In the genomic region with DNA sequence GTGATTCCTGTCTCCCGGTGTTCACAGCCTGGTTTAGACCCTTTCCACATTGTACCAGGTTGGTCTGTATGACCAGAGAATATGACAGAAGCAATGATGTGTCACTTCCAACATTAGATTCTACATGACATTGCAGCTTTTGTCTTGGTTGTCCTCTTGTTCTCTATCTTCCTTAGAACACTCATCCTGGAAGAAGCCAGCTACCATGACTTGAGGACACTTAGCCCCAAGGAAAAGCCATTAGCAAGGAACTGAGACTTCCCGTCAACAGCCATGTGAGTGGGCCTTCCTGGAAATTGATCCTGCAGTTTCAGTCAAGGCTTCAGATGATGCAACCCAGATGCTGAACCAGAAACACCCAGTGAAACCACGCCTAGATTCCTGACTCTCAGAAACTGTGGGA, we compare ENCODE assay signal across 15 cellular contexts.
DNase-seq lines count a peak whose midpoint lies in the region; ATAC-seq and TF ChIP-seq lines count a peak whose summit lies in the region.
"Had no signal": no experiment of that assay in that cellular context is flagged by ENCODE, and none has a peak within 500 bp of the region (broad histone marks: within the 10 kb centered on the region; RNA-seq: fewer than 3 reads in every experiment).

No MANE protein-coding gene starts in this region.

- H3K27ac Mint-ChIP-seq in chondrocyte (ENCODE audit: unreplicated experiment), result peak overlapping the region; percentile 94
- H3K27ac Mint-ChIP-seq in activated naive CD4-positive, alpha-beta T cell treated with anti-CD3 and anti-CD28 coated beads for 36 hours, result no peak overlapping the region
- no peak overlapping the region for H3K27ac Mint-ChIP-seq in activated naive CD8-positive, alpha-beta T cell treated with anti-CD3 and anti-CD28 coated beads, Interleukin-2, amount 50 U/mL, for 24 hours
- H3K27ac Mint-ChIP-seq: activated CD4-positive, alpha-beta memory T cell treated with anti-CD3 and anti-CD28 coated beads, Interleukin-2, amount 10 ng/mL, durations not matched to agents 7 days and 5 days; CD4-positive, CD25-positive, alpha-beta regulatory T cell; progenitor cell of endocrine pancreas had no signal

- H3K9me3 Mint-ChIP-seq in chondrocyte (ENCODE audit: low read depth), result peaks cover 4% of the 10 kb centered on the region
- H3K9me3 Mint-ChIP-seq in activated naive CD4-positive, alpha-beta T cell treated with anti-CD3 and anti-CD28 coated beads for 36 hours, result no peaks in the 10 kb centered on the region
- no peaks in the 10 kb centered on the region for H3K9me3 Mint-ChIP-seq in activated naive CD8-positive, alpha-beta T cell treated with anti-CD3 and anti-CD28 coated beads, Interleukin-2, amount 50 U/mL, for 24 hours
- H3K9me3 Mint-ChIP-seq: activated CD4-positive, alpha-beta memory T cell treated with anti-CD3 and anti-CD28 coated beads, Interleukin-2, amount 10 ng/mL, durations not matched to agents 7 days and 5 days; activated naive CD4-positive, alpha-beta T cell treated with anti-CD3 and anti-CD28 coated beads, Interleukin-2, amount 50 U/mL, for 72 hours had no signal

- TF ChIP-seq CTCF in AG09309 (IDR thresholded peaks at IDR 0.05; ENCODE audit: control insufficient read depth, insufficient read depth, low read depth, low read length, missing control alignments) (no peak), chondrocyte (IDR thresholded peaks at IDR 0.05) (no peak), left lung (IDR thresholded peaks at IDR 0.05) (no peak), BE2C (IDR thresholded peaks at IDR 0.05; ENCODE audit: low read depth, low read length) (no peak)

- H3K4me1 Mint-ChIP-seq in chondrocyte (ENCODE audit: low read depth), result peaks cover 38% of the 10 kb centered on the region
- H3K4me1 Mint-ChIP-seq in activated naive CD4-positive, alpha-beta T cell treated with anti-CD3 and anti-CD28 coated beads for 36 hours (ENCODE audit: low read depth), result no peaks in the 10 kb centered on the region
- no peaks in the 10 kb centered on the region for H3K4me1 Mint-ChIP-seq in activated naive CD8-positive, alpha-beta T cell treated with anti-CD3 and anti-CD28 coated beads, Interleukin-2, amount 50 U/mL, for 24 hours
- H3K4me1 Mint-ChIP-seq: activated CD4-positive, alpha-beta memory T cell treated with anti-CD3 and anti-CD28 coated beads, Interleukin-2, amount 10 ng/mL, durations not matched to agents 7 days and 5 days; CD4-positive, CD25-positive, alpha-beta regulatory T cell had no signal

- intact Hi-C loops in left lung (cut with DNase I), result no loop called here
- intact Hi-C loops in activated naive CD4-positive, alpha-beta T cell treated with anti-CD3 and anti-CD28 coated beads for 36 hours (cut with micrococcal nuclease), result no loop called here

- TF ChIP-seq RAD21 in Ishikawa (IDR thresholded peaks at IDR 0.05; ENCODE audit: low read depth), result no peak

- H3K4me1 ChIP-seq in left lung, result peaks cover 6 to 7% of the 10 kb centered on the region in 2 donors
- peaks cover 4% of the 10 kb centered on the region; the same call in 1 of the 2 replicates for H3K4me1 ChIP-seq in BE2C
- H3K4me1 ChIP-seq: uterus had no signal

- H3K4me3 ChIP-seq in AG09309 (ENCODE audit: control insufficient read depth, low read depth, low read length) (no peak overlapping the region), left lung (no peak overlapping the region), BE2C (ENCODE audit: low read depth, low read length) (no peak overlapping the region)
- H3K4me3 ChIP-seq: uterus had no signal

- DNase-seq in AG09309 (ENCODE audit: low read depth) (peak; percentile 66), chondrocyte (ENCODE audit: low spot score) (no peak), left lung (no peak), cerebellar cortex (ENCODE audit: low spot score) (no peak), BE2C (no peak)
- no peak for DNase-seq in activated naive CD4-positive, alpha-beta T cell treated with anti-CD3 and anti-CD28 coated beads for 36 hours
- DNase-seq in activated naive CD8-positive, alpha-beta T cell treated with anti-CD3 and anti-CD28 coated beads, Interleukin-2, amount 50 U/mL, for 24 hours, result no peak
- DNase-seq: activated CD4-positive, alpha-beta memory T cell treated with anti-CD3 and anti-CD28 coated beads, Interleukin-2, amount 10 ng/mL, durations not matched to agents 7 days and 5 days; CD4-positive, CD25-positive, alpha-beta regulatory T cell; kidney glomerular epithelial cell; NCI-H2171; uterus had no signal

- H3K9me3 ChIP-seq in left lung (no peaks in the 10 kb centered on the region), BE2C (no peaks in the 10 kb centered on the region)
- H3K9me3 ChIP-seq: uterus had no signal

- peaks cover 5% of the 10 kb centered on the region for H3K36me3 Mint-ChIP-seq in chondrocyte (ENCODE audit: low read depth)
- no peaks in the 10 kb centered on the region for H3K36me3 Mint-ChIP-seq in activated naive CD4-positive, alpha-beta T cell treated with anti-CD3 and anti-CD28 coated beads for 36 hours (ENCODE audit: low read depth)
- H3K36me3 Mint-ChIP-seq in activated naive CD8-positive, alpha-beta T cell treated with anti-CD3 and anti-CD28 coated beads, Interleukin-2, amount 50 U/mL, for 24 hours (ENCODE audit: low read depth), result no peaks in the 10 kb centered on the region
- H3K36me3 Mint-ChIP-seq: activated naive CD4-positive, alpha-beta T cell treated with anti-CD3 and anti-CD28 coated beads, Interleukin-2, amount 50 U/mL, for 72 hours; CD4-positive, CD25-positive, alpha-beta regulatory T cell had no signal

- no peak for TF ChIP-seq EP300 in Ishikawa (IDR thresholded peaks at IDR 0.05; ENCODE audit: borderline replicate concordance)

- no peaks in the 10 kb centered on the region for H3K36me3 ChIP-seq in left lung
- H3K36me3 ChIP-seq in BE2C, result no peaks in the 10 kb centered on the region
- H3K36me3 ChIP-seq: uterus had no signal

- no peaks in the 10 kb centered on the region for H3K27me3 ChIP-seq in left lung
- H3K27me3 ChIP-seq in BE2C, result no peaks in the 10 kb centered on the region
- H3K27me3 ChIP-seq: uterus had no signal

- CTCF ChIA-PET in activated naive CD4-positive, alpha-beta T cell treated with anti-CD3 and anti-CD28 coated beads for 36 hours (lab: Charles Lee), result no interaction called here

- no peaks in the 10 kb centered on the region for H3K27me3 Mint-ChIP-seq in chondrocyte (ENCODE audit: low read depth)
- H3K27me3 Mint-ChIP-seq in activated naive CD4-positive, alpha-beta T cell treated with anti-CD3 and anti-CD28 coated beads for 36 hours (ENCODE audit: low read depth), result no peaks in the 10 kb centered on the region
- peaks cover 2% of the 10 kb centered on the region for H3K27me3 Mint-ChIP-seq in activated naive CD8-positive, alpha-beta T cell treated with anti-CD3 and anti-CD28 coated beads, Interleukin-2, amount 50 U/mL, for 24 hours
- H3K27me3 Mint-ChIP-seq: progenitor cell of endocrine pancreas had no signal

- ATAC-seq in left lung, result peak; percentile 58
- no peak for ATAC-seq in activated naive CD8-positive, alpha-beta T cell treated with anti-CD3 and anti-CD28 coated beads, Interleukin-2, amount 50 U/mL, for 24 hours
- ATAC-seq: activated naive CD4-positive, alpha-beta T cell treated with anti-CD3 and anti-CD28 coated beads, Interleukin-2, amount 50 U/mL, for 72 hours had no signal

- H3K4me3 Mint-ChIP-seq in chondrocyte (ENCODE audit: unreplicated experiment), result no peak overlapping the region
- H3K4me3 Mint-ChIP-seq in activated naive CD4-positive, alpha-beta T cell treated with anti-CD3 and anti-CD28 coated beads for 36 hours, result no peak overlapping the region
- no peak overlapping the region for H3K4me3 Mint-ChIP-seq in activated naive CD8-positive, alpha-beta T cell treated with anti-CD3 and anti-CD28 coated beads, Interleukin-2, amount 50 U/mL, for 24 hours
- H3K4me3 Mint-ChIP-seq: activated CD4-positive, alpha-beta memory T cell treated with anti-CD3 and anti-CD28 coated beads, Interleukin-2, amount 10 ng/mL, durations not matched to agents 7 days and 5 days; CD4-positive, CD25-positive, alpha-beta regulatory T cell had no signal

- peak overlapping the region in 1 of 2 donors; percentile 4 for H3K27ac ChIP-seq in left lung
- H3K27ac ChIP-seq: uterus had no signal

TF ChIP-seq in Ishikawa, 13 proteins besides CTCF, POLR2A, EP300 and RAD21:
- TF ChIP-seq EGR1 (IDR thresholded peaks at IDR 0.05), result no peak
- peak; percentile 72 for TF ChIP-seq CEBPB (IDR thresholded peaks at IDR 0.05)
- no peak for TF ChIP-seq TCF12 (IDR thresholded peaks at IDR 0.05; ENCODE audit: low read depth)
